22 cellular contexts compared by ENCODE assay signal in the genomic region with DNA sequence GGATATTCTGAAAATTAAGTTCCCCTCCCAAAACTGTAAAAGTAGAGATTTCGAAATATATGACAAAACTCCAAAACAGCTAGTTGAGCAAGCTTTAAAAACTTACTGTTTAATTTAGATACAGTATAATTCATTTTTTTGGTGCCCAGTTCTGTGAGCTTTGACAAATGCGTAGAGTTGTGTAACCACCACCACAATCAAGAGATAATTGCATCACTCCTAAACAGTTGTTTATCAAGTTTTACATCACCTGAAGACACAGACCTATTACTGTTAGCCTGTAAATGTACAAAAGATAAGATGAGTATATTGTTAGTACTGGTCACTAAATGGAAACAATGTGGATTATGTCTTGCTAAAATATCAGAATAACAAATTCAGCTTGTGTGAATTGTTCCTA.
DNase-seq lines count a peak whose midpoint lies in the region; ATAC-seq and TF ChIP-seq lines count a peak whose summit lies in the region.
"Had no signal": no experiment of that assay in that cellular context is flagged by ENCODE, and none has a peak within 500 bp of the region (broad histone marks: within the 10 kb centered on the region; RNA-seq: fewer than 3 reads in every experiment).

No MANE protein-coding gene starts in this region.

- no peak overlapping the region for H3K4me3 ChIP-seq in AG10803 (ENCODE audit: low read length)
- no peak overlapping the region for H3K4me3 ChIP-seq in cardiac fibroblast (replicated peaks in 1 of 2; ENCODE audit: low read depth in 2 of 2, low read length in 2 of 2)
- H3K4me3 ChIP-seq: BLaER1 treated with 17β-estradiol and CSF1 and Interleukin-3, amounts not matched to agents 10 nM and 100 nM; GM23338; Peyer's patch; SJSA1 had no signal

- ATAC-seq in GM19467 (IDR thresholded peaks at IDR 0.05; ENCODE audit: unreplicated experiment) (no peak), SK-N-SH treated with all-trans-retinoic acid at 6 μM for 48 hours (no peak)
- ATAC-seq: GM23338, HCT116 had no signal

- DNase-seq in AG10803 (ENCODE audit: low read depth) (peak; percentile 9), MV-4-11 (lab: John Stamatoyannopoulos, UW) (peak; percentile 36), cardiac fibroblast (ENCODE audit: low read depth in 2 of 2) (peak; percentile 1), iris pigment epithelial cell (ENCODE audit: low read depth) (peak; percentile 1), NCI-H1417 (lab: John Stamatoyannopoulos, UW) (no peak)
- DNase-seq: Caco-2; CD4-positive, alpha-beta memory T cell; DMS153; Kasumi-1; NCI-H1105; NCI-H2081; NCI-H2171; NCI-H345; NCI-H524; NCI-H774; Peyer's patch had no signal

- TF ChIP-seq CTCF in AG10803 (conservative IDR thresholded peaks at IDR 0.05; ENCODE audit: low read length): no peak
- TF ChIP-seq CTCF in cardiac fibroblast (IDR thresholded peaks at IDR 0.05; ENCODE audit: low read depth, low read length): no peak

TF ChIP-seq in SK-N-SH treated with all-trans-retinoic acid at 6 μM for 48 hours, 23 proteins besides CTCF, POLR2A, EP300 and RAD21:
- TF ChIP-seq ARNTL (CRISPR knock-in tag; IDR thresholded peaks at IDR 0.05; ENCODE audit: borderline replicate concordance, low read depth) (no peak), SNAI2 (CRISPR knock-in tag; IDR thresholded peaks at IDR 0.05) (no peak), OSR1 (CRISPR knock-in tag; IDR thresholded peaks at IDR 0.05) (no peak), ZC3H10 (CRISPR knock-in tag; IDR thresholded peaks at IDR 0.05) (no peak), ZFP3 (CRISPR knock-in tag; IDR thresholded peaks at IDR 0.05) (no peak), RARB (CRISPR knock-in tag; IDR thresholded peaks at IDR 0.05) (no peak), TOX (CRISPR knock-in tag; IDR thresholded peaks at IDR 0.05; ENCODE audit: borderline replicate concordance) (no peak), ZNF565 (CRISPR knock-in tag; conservative IDR thresholded peaks at IDR 0.05; ENCODE audit: low read depth) (no peak), ZNF70 (CRISPR knock-in tag; IDR thresholded peaks at IDR 0.05) (no peak), BACH2 (CRISPR knock-in tag; IDR thresholded peaks at IDR 0.05; ENCODE audit: borderline replicate concordance) (no peak), PPARA (CRISPR knock-in tag; IDR thresholded peaks at IDR 0.05; ENCODE audit: borderline replicate concordance) (no peak), CSDC2 (CRISPR knock-in tag; IDR thresholded peaks at IDR 0.05) (no peak), ZFP30 (CRISPR knock-in tag; IDR thresholded peaks at IDR 0.05) (no peak)
- TF ChIP-seq, protein P1, sequence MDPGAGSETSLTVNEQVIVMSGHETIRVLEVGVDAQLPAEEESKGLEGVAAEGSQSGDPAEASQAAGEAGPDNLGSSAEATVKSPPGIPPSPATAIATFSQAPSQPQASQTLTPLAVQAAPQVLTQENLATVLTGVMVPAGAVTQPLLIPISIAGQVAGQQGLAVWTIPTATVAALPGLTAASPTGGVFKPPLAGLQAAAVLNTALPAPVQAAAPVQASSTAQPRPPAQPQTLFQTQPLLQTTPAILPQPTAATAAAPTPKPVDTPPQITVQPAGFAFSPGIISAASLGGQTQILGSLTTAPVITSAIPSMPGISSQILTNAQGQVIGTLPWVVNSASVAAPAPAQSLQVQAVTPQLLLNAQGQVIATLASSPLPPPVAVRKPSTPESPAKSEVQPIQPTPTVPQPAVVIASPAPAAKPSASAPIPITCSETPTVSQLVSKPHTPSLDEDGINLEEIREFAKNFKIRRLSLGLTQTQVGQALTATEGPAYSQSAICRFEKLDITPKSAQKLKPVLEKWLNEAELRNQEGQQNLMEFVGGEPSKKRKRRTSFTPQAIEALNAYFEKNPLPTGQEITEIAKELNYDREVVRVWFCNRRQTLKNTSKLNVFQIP (CRISPR knock-in tag; IDR thresholded peaks at IDR 0.05; ENCODE audit: borderline replicate concordance, low read depth): no peak
- TF ChIP-seq, protein P2, sequence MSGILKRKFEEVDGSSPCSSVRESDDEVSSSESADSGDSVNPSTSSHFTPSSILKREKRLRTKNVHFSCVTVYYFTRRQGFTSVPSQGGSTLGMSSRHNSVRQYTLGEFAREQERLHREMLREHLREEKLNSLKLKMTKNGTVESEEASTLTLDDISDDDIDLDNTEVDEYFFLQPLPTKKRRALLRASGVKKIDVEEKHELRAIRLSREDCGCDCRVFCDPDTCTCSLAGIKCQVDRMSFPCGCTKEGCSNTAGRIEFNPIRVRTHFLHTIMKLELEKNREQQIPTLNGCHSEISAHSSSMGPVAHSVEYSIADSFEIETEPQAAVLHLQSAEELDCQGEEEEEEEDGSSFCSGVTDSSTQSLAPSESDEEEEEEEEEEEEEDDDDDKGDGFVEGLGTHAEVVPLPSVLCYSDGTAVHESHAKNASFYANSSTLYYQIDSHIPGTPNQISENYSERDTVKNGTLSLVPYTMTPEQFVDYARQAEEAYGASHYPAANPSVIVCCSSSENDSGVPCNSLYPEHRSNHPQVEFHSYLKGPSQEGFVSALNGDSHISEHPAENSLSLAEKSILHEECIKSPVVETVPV (CRISPR knock-in tag; IDR thresholded peaks at IDR 0.05): no peak
- TF ChIP-seq, protein P3, sequence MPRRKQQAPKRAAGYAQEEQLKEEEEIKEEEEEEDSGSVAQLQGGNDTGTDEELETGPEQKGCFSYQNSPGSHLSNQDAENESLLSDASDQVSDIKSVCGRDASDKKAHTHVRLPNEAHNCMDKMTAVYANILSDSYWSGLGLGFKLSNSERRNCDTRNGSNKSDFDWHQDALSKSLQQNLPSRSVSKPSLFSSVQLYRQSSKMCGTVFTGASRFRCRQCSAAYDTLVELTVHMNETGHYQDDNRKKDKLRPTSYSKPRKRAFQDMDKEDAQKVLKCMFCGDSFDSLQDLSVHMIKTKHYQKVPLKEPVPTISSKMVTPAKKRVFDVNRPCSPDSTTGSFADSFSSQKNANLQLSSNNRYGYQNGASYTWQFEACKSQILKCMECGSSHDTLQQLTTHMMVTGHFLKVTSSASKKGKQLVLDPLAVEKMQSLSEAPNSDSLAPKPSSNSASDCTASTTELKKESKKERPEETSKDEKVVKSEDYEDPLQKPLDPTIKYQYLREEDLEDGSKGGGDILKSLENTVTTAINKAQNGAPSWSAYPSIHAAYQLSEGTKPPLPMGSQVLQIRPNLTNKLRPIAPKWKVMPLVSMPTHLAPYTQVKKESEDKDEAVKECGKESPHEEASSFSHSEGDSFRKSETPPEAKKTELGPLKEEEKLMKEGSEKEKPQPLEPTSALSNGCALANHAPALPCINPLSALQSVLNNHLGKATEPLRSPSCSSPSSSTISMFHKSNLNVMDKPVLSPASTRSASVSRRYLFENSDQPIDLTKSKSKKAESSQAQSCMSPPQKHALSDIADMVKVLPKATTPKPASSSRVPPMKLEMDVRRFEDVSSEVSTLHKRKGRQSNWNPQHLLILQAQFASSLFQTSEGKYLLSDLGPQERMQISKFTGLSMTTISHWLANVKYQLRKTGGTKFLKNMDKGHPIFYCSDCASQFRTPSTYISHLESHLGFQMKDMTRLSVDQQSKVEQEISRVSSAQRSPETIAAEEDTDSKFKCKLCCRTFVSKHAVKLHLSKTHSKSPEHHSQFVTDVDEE (CRISPR knock-in tag; IDR thresholded peaks at IDR 0.05): no peak
- TF ChIP-seq, protein P4, sequence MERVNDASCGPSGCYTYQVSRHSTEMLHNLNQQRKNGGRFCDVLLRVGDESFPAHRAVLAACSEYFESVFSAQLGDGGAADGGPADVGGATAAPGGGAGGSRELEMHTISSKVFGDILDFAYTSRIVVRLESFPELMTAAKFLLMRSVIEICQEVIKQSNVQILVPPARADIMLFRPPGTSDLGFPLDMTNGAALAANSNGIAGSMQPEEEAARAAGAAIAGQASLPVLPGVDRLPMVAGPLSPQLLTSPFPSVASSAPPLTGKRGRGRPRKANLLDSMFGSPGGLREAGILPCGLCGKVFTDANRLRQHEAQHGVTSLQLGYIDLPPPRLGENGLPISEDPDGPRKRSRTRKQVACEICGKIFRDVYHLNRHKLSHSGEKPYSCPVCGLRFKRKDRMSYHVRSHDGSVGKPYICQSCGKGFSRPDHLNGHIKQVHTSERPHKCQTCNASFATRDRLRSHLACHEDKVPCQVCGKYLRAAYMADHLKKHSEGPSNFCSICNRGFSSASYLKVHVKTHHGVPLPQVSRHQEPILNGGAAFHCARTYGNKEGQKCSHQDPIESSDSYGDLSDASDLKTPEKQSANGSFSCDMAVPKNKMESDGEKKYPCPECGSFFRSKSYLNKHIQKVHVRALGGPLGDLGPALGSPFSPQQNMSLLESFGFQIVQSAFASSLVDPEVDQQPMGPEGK (CRISPR knock-in tag; IDR thresholded peaks at IDR 0.05; ENCODE audit: borderline replicate concordance): no peak

Comparison
In these comparisons a context has a peak if more than half of its experiments do, and no peak if none do; other contexts are left out.
1. DNase-seq: peak in AG10803 (single experiment), MV-4-11 (single experiment), cardiac fibroblast (2 of 2) and iris pigment epithelial cell (single experiment); none in NCI-H1417 (0 of 3).